ENCODE assay signal across 1 cellular context in the genomic region with DNA sequence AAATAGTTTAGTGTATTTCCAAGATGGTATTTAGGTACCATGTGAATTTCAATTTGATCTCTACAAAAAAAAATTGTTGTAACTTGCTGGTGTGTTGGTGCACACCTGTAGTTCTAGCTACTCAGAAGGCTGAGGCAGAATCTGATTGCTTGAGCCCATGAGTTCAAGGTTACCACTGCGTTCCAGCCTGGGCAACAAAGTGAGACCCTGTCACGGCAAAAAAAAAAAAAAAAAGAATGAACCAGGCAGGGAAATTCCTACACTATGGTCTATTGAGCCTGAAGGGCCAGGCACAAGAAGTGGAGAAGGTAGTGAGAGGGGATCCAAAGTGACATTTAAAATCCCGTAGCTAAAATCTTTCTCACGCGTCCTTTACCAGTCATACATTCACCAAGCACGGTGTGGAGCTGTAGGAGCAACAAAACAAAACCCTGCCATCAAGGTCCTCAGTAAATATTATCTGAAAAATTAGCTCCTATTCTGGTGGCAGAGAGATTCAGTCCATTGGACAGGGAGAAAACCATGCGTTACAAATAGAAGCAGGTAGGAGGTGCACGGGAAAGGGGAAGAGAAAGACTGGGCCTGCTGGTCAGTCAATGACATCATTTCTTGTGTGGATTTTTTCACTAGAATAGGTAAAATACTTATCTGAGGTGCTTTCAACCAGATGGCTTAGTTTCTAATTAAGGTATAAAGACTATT.
A peak's percentile ranks its signal among the peaks of the same experiment; 100 is the strongest.
TF ChIP-seq lines count a peak whose summit lies in the region.

No MANE protein-coding gene starts in this region.

TF ChIP-seq in HepG2, 621 proteins besides CTCF, POLR2A, EP300 and RAD21:
- TF ChIP-seq HNF4A (CRISPR knock-in tag; IDR thresholded peaks at IDR 0.05) (peak; percentile 21; the same call in 1 of the 2 replicates), KLF6 (CRISPR knock-in tag; IDR thresholded peaks at IDR 0.05) (no peak), NFIC (IDR thresholded peaks at IDR 0.05; ENCODE audit: low read length) (no peak), SOX6 (IDR thresholded peaks at IDR 0.05) (no peak), SOX6 (CRISPR knock-in tag; IDR thresholded peaks at IDR 0.05) (0 out of 2 replicates have a peak, but pooled peaks have one; percentile 30), RFXANK (CRISPR knock-in tag; IDR thresholded peaks at IDR 0.05) (no peak), ZSCAN22 (CRISPR knock-in tag; IDR thresholded peaks at IDR 0.05) (0 out of 2 replicates have a peak, but pooled peaks have one; percentile 15), ZNF616 (CRISPR knock-in tag; IDR thresholded peaks at IDR 0.05; ENCODE audit: low read depth) (no peak), ZNF362 (CRISPR knock-in tag; IDR thresholded peaks at IDR 0.05; ENCODE audit: borderline replicate concordance) (peak; percentile 84; the same call in 1 of the 2 replicates), ZBTB3 (CRISPR knock-in tag; IDR thresholded peaks at IDR 0.05; ENCODE audit: borderline replicate concordance, low read depth) (0 out of 2 replicates have a peak, but pooled peaks have one; percentile 29), ATF7 (IDR thresholded peaks at IDR 0.05) (peak; percentile 76), ATF7 (CRISPR knock-in tag; IDR thresholded peaks at IDR 0.05) (no peak), NCOA2 (CRISPR knock-in tag; IDR thresholded peaks at IDR 0.05) (no peak), ZNF121 (CRISPR knock-in tag; IDR thresholded peaks at IDR 0.05) (peak; percentile 97)
- TF ChIP-seq, protein P1, sequence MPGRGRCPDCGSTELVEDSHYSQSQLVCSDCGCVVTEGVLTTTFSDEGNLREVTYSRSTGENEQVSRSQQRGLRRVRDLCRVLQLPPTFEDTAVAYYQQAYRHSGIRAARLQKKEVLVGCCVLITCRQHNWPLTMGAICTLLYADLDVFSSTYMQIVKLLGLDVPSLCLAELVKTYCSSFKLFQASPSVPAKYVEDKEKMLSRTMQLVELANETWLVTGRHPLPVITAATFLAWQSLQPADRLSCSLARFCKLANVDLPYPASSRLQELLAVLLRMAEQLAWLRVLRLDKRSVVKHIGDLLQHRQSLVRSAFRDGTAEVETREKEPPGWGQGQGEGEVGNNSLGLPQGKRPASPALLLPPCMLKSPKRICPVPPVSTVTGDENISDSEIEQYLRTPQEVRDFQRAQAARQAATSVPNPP (CRISPR knock-in tag; IDR thresholded peaks at IDR 0.05) = 0 out of 2 replicates have a peak, but pooled peaks have one; percentile 1
- TF ChIP-seq, protein P2, sequence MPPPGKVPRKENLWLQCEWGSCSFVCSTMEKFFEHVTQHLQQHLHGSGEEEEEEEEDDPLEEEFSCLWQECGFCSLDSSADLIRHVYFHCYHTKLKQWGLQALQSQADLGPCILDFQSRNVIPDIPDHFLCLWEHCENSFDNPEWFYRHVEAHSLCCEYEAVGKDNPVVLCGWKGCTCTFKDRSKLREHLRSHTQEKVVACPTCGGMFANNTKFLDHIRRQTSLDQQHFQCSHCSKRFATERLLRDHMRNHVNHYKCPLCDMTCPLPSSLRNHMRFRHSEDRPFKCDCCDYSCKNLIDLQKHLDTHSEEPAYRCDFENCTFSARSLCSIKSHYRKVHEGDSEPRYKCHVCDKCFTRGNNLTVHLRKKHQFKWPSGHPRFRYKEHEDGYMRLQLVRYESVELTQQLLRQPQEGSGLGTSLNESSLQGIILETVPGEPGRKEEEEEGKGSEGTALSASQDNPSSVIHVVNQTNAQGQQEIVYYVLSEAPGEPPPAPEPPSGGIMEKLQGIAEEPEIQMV (CRISPR knock-in tag; IDR thresholded peaks at IDR 0.05; ENCODE audit: low read depth) = no peak
